Comparison of ENCODE assay signal across 1 cellular context in genomic region chr19:12035220-12036172, GRCh38.
TF ChIP-seq lines count a peak whose summit lies in the region.

Gene ZNF433 (minus strand): TSS chr19:12035679. CDS start chr19:12035539, 140 bp downstream.

TF ChIP-seq in HEK293, 187 proteins besides CTCF, POLR2A, EP300 and RAD21 (continued from another document):
- TF ChIP-seq PRDM6 (tag by site-specific recombination; IDR thresholded peaks at IDR 0.05) (no peak), SP2 (tag by site-specific recombination; IDR thresholded peaks at IDR 0.05) (peak; percentile 81), ZSCAN18 (tag by site-specific recombination; IDR thresholded peaks at IDR 0.05) (no peak), ZBTB11 (tag by site-specific recombination; conservative IDR thresholded peaks at IDR 0.05; ENCODE audit: low read depth) (peak; percentile 95), ZXDB (tag by site-specific recombination; IDR thresholded peaks at IDR 0.05) (peak; percentile 67; the same call in 1 of the 2 replicates), ZNF184 (tag by site-specific recombination; IDR thresholded peaks at IDR 0.05) (0 out of 2 replicates have a peak, but pooled peaks have one; percentile 13), ZNF785 (tag by site-specific recombination; IDR thresholded peaks at IDR 0.05) (no peak), ZNF660 (tag by site-specific recombination; IDR thresholded peaks at IDR 0.05) (0 out of 2 replicates have a peak, but pooled peaks have one; percentile 13), GLIS2 (tag by site-specific recombination; IDR thresholded peaks at IDR 0.05) (peak; percentile 75), ZNF19 (tag by site-specific recombination; IDR thresholded peaks at IDR 0.05; ENCODE audit: low read depth) (no peak), ZNF223 (tag by site-specific recombination; IDR thresholded peaks at IDR 0.05) (no peak), ZNF76 (tag by site-specific recombination; IDR thresholded peaks at IDR 0.05; ENCODE audit: borderline replicate concordance, low read depth) (peak; percentile 43; the same call in 1 of the 2 replicates), ZNF211 (tag by site-specific recombination; IDR thresholded peaks at IDR 0.05; ENCODE audit: low read depth) (no peak), KLF8 (tag by site-specific recombination; IDR thresholded peaks at IDR 0.05) (0 out of 2 replicates have a peak, but pooled peaks have one; percentile 26), PATZ1 (tag by site-specific recombination; IDR thresholded peaks at IDR 0.05) (peak; percentile 54), IKZF3 (tag by site-specific recombination; IDR thresholded peaks at IDR 0.05) (peak; percentile 46), ZEB2 (tag by site-specific recombination; IDR thresholded peaks at IDR 0.05) (peak; percentile 64; the same call in 1 of the 2 replicates), ZNF692 (tag by site-specific recombination; IDR thresholded peaks at IDR 0.05) (peak; percentile 90), ZFP37 (tag by site-specific recombination; IDR thresholded peaks at IDR 0.05) (peak; percentile 76; the same call in 1 of the 2 replicates), KLF16 (tag by site-specific recombination; IDR thresholded peaks at IDR 0.05) (peak; percentile 45; the same call in 1 of the 2 replicates), ZNF561 (tag by site-specific recombination; IDR thresholded peaks at IDR 0.05; ENCODE audit: borderline replicate concordance) (peak; percentile 54; the same call in 1 of the 2 replicates), ZFHX2 (tag by site-specific recombination; conservative IDR thresholded peaks at IDR 0.05) (0 out of 2 replicates have a peak, but pooled peaks have one; percentile 29), SP7 (tag by site-specific recombination; IDR thresholded peaks at IDR 0.05) (peak; percentile 59; the same call in 1 of the 2 replicates), ZNF501 (tag by site-specific recombination; IDR thresholded peaks at IDR 0.05) (no peak)
